ENCODE assay signal across 19 cellular contexts in genomic region chr10:13184726-13185514, GRCh38. TPM values are rescaled to one million over a fixed set of nuclear protein-coding genes. Genes with fewer than 3 reads are reported as not detected.
DNase-seq lines count a peak whose midpoint lies in the region; ATAC-seq and TF ChIP-seq lines count a peak whose summit lies in the region.
"Had no signal": no experiment of that assay in that cellular context is flagged by ENCODE, and none has a peak within 500 bp of the region (broad histone marks: within the 10 kb centered on the region; RNA-seq: fewer than 3 reads in every experiment).

No MANE protein-coding gene starts in this region.

- in situ Hi-C loops in G401 (cut with HindIII; ENCODE audit: low sequenced_read_pairs): no loop called here

- DNase-seq in G401 (ENCODE audit: low spot score) (peak; percentile 24), NCI-H2081 treated with DMSO at 0.1 percent for 48 hours (lab: John Stamatoyannopoulos, UW) (peak; percentile 21), prostate gland (ENCODE audit: low spot score) (peak; percentile 29), glomerular visceral epithelial cell (ENCODE audit: extremely low spot score) (no peak), ascending aorta (ENCODE audit: low spot score in 2 of 2) (no peak), H7 (no peak), NCI-H82 treated with DMSO at 0.1 percent for 48 hours (lab: John Stamatoyannopoulos, UW; ENCODE audit: unreplicated experiment) (no peak)
- DNase-seq: activated CD4-positive, alpha-beta T cell treated with anti-CD3 and anti-CD28 coated beads for 4 hours; activated CD8-positive, alpha-beta memory T cell treated with anti-CD3 and anti-CD28 coated beads, Interleukin-2, amount 10 ng/mL, durations not matched to agents 7 days and 5 days; activated naive CD8-positive, alpha-beta T cell treated with anti-CD3 and anti-CD28 coated beads for 36 hours; CD4-positive, alpha-beta T cell; effector memory CD8-positive, alpha-beta T cell; IMR-90; NCI-H1436 treated with DMSO at 0.1 percent for 48 hours; NCI-H526; stimulated activated naive CD8-positive, alpha-beta T cell treated with anti-CD3 and anti-CD28 coated beads, Interleukin-15, Interleukin-2, amounts not matched to agents 100 U/mL and 50 U/mL, for 24 hours had no signal

- H3K4me3 ChIP-seq in prostate gland: no peak overlapping the region
- no peak overlapping the region for H3K4me3 ChIP-seq in ascending aorta
- H3K4me3 ChIP-seq in H7 (ENCODE audit: insufficient read depth, low read depth, low read length): no peak overlapping the region
- H3K4me3 ChIP-seq: heart right ventricle had no signal

- H3K4me1 ChIP-seq in prostate gland (replicated peaks) (no peaks in the 10 kb centered on the region), ascending aorta (no peaks in the 10 kb centered on the region)
- H3K4me1 ChIP-seq: heart right ventricle had no signal

- H3K36me3 ChIP-seq in prostate gland: no peaks in the 10 kb centered on the region
- no peaks in the 10 kb centered on the region for H3K36me3 ChIP-seq in ascending aorta
- H3K36me3 ChIP-seq in H7 (replicated peaks; ENCODE audit: control insufficient read depth, insufficient read depth, low read length): peaks cover 49% of the 10 kb centered on the region

- intact Hi-C loops in prostate gland (cut with DNase I): no loop called here
- intact Hi-C loops in ascending aorta (cut with DNase I): no loop called here

- peak; percentile 63 for ATAC-seq in esophagus mucosa
- ATAC-seq: activated CD8-positive, alpha-beta memory T cell treated with anti-CD3 and anti-CD28 coated beads, Interleukin-2, amount 10 ng/mL, durations not matched to agents 7 days and 5 days; effector memory CD8-positive, alpha-beta T cell; stimulated activated naive CD8-positive, alpha-beta T cell treated with anti-CD3 and anti-CD28 coated beads, Interleukin-15, Interleukin-2, amounts not matched to agents 100 U/mL and 50 U/mL, for 24 hours had no signal

- WGBS in prostate gland: 40% methylated on average over 5 of the region's 5 CpGs

- H3K9me3 ChIP-seq in prostate gland: no peaks in the 10 kb centered on the region
- H3K9me3 ChIP-seq in ascending aorta: no peaks in the 10 kb centered on the region

- no peak overlapping the region for H3K27ac ChIP-seq in prostate gland
- H3K27ac ChIP-seq in ascending aorta: no peak overlapping the region
- H3K27ac ChIP-seq: heart right ventricle had no signal

- no peak for TF ChIP-seq POLR2A in prostate gland (IDR thresholded peaks at IDR 0.05)

- TF ChIP-seq CTCF in prostate gland (IDR thresholded peaks at IDR 0.05) (no peak), ascending aorta (IDR thresholded peaks at IDR 0.05) (no peak)

- H3K27me3 ChIP-seq in prostate gland (replicated peaks; ENCODE audit: insufficient read depth): no peaks in the 10 kb centered on the region
- H3K27me3 ChIP-seq in ascending aorta: no peaks in the 10 kb centered on the region
- H3K27me3 ChIP-seq in H7 (ENCODE audit: control insufficient read depth, insufficient read depth, low read length): no peaks in the 10 kb centered on the region
- H3K27me3 ChIP-seq: heart right ventricle had no signal

RNA-seq across cellular contexts. Expression of gene MCM10, which starts 23.6 kb away (rescaled TPM):
- total RNA-seq in G401 (2014; rRNA removed; shearing (Covaris generic)): 26.4 and 27.9 TPM in 2 replicates
- 5.9 TPM for total RNA-seq in esophagus mucosa
- 1 to 10 TPM in 1 of 2 donors, under 1 TPM in 1; 0.55 to 1.6 TPM for total RNA-seq in prostate gland
- total RNA-seq in ascending aorta: 0.11 TPM
- total RNA-seq in H7 (2014; rRNA removed; shearing (Covaris generic)): 28.4 and 31.5 TPM in 2 replicates

RNA-seq across cellular contexts. Expression of gene UCMA, which starts 49.3 kb away (rescaled TPM):
- total RNA-seq in G401 (2014; rRNA removed; shearing (Covaris generic)): not detected in 2 replicates
- total RNA-seq in esophagus mucosa: not detected
- not detected for total RNA-seq in prostate gland
- total RNA-seq in ascending aorta: not detected
- not detected in 2 replicates for total RNA-seq in H7 (2014; rRNA removed; shearing (Covaris generic))
- total RNA-seq: activated CD8-positive, alpha-beta memory T cell treated with anti-CD3 and anti-CD28 coated beads, Interleukin-2, amount 10 ng/mL, durations not matched to agents 7 days and 5 days; activated naive CD8-positive, alpha-beta T cell treated with anti-CD3 and anti-CD28 coated beads for 36 hours; CD4-positive, alpha-beta T cell; heart right ventricle; IMR-90; omental fat pad had no signal

Comparison
In these comparisons a context has a peak if more than half of its experiments do, and no peak if none do; other contexts are left out.
1. DNase-seq: peak in G401 (single experiment), NCI-H2081 treated with DMSO at 0.1 percent for 48 hours (single experiment) and prostate gland (single experiment); none in glomerular visceral epithelial cell (single experiment), ascending aorta (0 of 2), H7 (single experiment) and NCI-H82 treated with DMSO at 0.1 percent for 48 hours (single experiment).